In the genomic region with DNA sequence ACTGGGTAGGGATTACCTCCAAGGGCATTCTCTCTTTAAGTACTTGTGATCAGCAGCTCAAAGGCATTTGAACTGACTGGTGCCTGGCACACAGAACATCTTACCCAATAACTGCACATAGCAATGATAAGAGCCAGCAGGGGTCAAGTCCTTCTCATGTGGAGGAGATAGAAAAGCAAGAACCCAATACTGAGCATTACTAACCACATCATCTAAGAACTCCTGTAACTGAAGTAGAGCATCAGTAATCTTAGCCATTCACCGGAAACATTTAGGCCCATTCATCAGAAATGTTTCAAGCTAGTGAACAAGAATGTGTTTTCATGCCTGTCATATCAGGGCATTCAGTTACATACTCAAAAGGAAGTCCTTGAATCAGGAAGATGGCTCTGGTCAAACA, we compare ENCODE assay signal across 20 cellular contexts. TPM values are rescaled to one million over a fixed set of nuclear protein-coding genes. Genes with fewer than 3 reads are reported as not detected.
DNase-seq lines count a peak whose midpoint lies in the region; ATAC-seq and TF ChIP-seq lines count a peak whose summit lies in the region.
"Had no signal": no experiment of that assay in that cellular context is flagged by ENCODE, and none has a peak within 500 bp of the region (broad histone marks: within the 10 kb centered on the region; RNA-seq: fewer than 3 reads in every experiment).

No MANE protein-coding gene starts in this region.

- no peak overlapping the region for H3K9ac ChIP-seq in PC-3 (ENCODE audit: low read length)

- H3K4me2 ChIP-seq in PC-3 (ENCODE audit: low read length): no peak overlapping the region

- no peaks in the 10 kb centered on the region for H3K9me2 ChIP-seq in PC-3 (replicated peaks; ENCODE audit: low read length)

- H3K36me3 Mint-ChIP-seq in activated CD4-positive, alpha-beta T cell treated with anti-CD3 and anti-CD28 coated beads for 36 hours (ENCODE audit: low read depth): no peaks in the 10 kb centered on the region
- H3K36me3 Mint-ChIP-seq in activated T-helper 1 cell treated with anti-CD3 and anti-CD28 coated beads, Interleukin-12 subunit alpha, Interleukin-12 subunit beta, Interleukin-2, Interleukin-4 antibody, amounts not matched to agents 30 ng/mL and 10 ng/mL and 1 ng/mL, durations not matched to agents 14 hours and 24 hours and 36 hours (ENCODE audit: low read depth): peaks cover 1% of the 10 kb centered on the region
- H3K36me3 Mint-ChIP-seq: naive thymus-derived CD8-positive, alpha-beta T cell; stimulated activated naive B cell treated with anti-CD40 and anti-IgM and Interleukin-4, amounts not matched to agents 10 μg/mL and 1 μg/mL and 100 μg/mL, for 72 hours; T-cell had no signal

- no peaks in the 10 kb centered on the region for H3K9me3 ChIP-seq in PC-3 (ENCODE audit: low read length)
- H3K9me3 ChIP-seq: right lobe of liver had no signal

- TF ChIP-seq CTCF in foreskin fibroblast (IDR thresholded peaks at IDR 0.05; ENCODE audit: low read depth, low read length): no peak
- no peak for TF ChIP-seq CTCF in retinal pigment epithelial cell (conservative IDR thresholded peaks at IDR 0.05; ENCODE audit: low read depth, low read length)
- TF ChIP-seq CTCF in PC-3 (conservative IDR thresholded peaks at IDR 0.05; ENCODE audit: low read depth, low read length): no peak

- H3K36me3 ChIP-seq in PC-3 (ENCODE audit: low read depth, low read length): no peaks in the 10 kb centered on the region
- H3K36me3 ChIP-seq: right lobe of liver had no signal

- intact Hi-C loops in activated CD4-positive, alpha-beta T cell treated with anti-CD3 and anti-CD28 coated beads for 36 hours (cut with DNase I, micrococcal nuclease): loop anchor here in 1 of 2 experiments (5.0 kb wide), 1 partner anchor 96 kb away; no protein-coding TSS in a partner anchor
- intact Hi-C loops in activated T-helper 1 cell treated with anti-CD3 and anti-CD28 coated beads, Interleukin-12 subunit alpha, Interleukin-12 subunit beta, Interleukin-2, Interleukin-4 antibody, amounts not matched to agents 30 ng/mL and 10 ng/mL and 1 ng/mL, durations not matched to agents 14 hours and 24 hours and 36 hours (cut with micrococcal nuclease): no loop called here
- intact Hi-C loops in PC-3 (cut with micrococcal nuclease): no loop called here

- POLR2A ChIA-PET in activated CD4-positive, alpha-beta T cell treated with anti-CD3 and anti-CD28 coated beads for 36 hours (lab: Charles Lee): no interaction called here
- POLR2A ChIA-PET in PC-3 (lab: Charles Lee; ENCODE audit: unreplicated experiment): interaction anchor here (0.8 kb wide), 1 partner anchor 46 kb away, joined by 5 read pairs; no protein-coding TSS in a partner anchor

- no peaks in the 10 kb centered on the region for H4K20me1 ChIP-seq in PC-3 (ENCODE audit: low read length)

- peak overlapping the region; percentile 11 for H3K27ac Mint-ChIP-seq in activated CD4-positive, alpha-beta T cell treated with anti-CD3 and anti-CD28 coated beads for 36 hours
- H3K27ac Mint-ChIP-seq in activated T-helper 1 cell treated with anti-CD3 and anti-CD28 coated beads, Interleukin-12 subunit alpha, Interleukin-12 subunit beta, Interleukin-2, Interleukin-4 antibody, amounts not matched to agents 30 ng/mL and 10 ng/mL and 1 ng/mL, durations not matched to agents 14 hours and 24 hours and 36 hours: peak overlapping the region; percentile 38

- CTCF ChIA-PET in activated CD4-positive, alpha-beta T cell treated with anti-CD3 and anti-CD28 coated beads for 36 hours (lab: Charles Lee): no interaction called here
- CTCF ChIA-PET in PC-3 (lab: Charles Lee): no interaction called here

- H3K27me3 Mint-ChIP-seq in activated CD4-positive, alpha-beta T cell treated with anti-CD3 and anti-CD28 coated beads for 36 hours: no peaks in the 10 kb centered on the region
- no peaks in the 10 kb centered on the region for H3K27me3 Mint-ChIP-seq in activated T-helper 1 cell treated with anti-CD3 and anti-CD28 coated beads, Interleukin-12 subunit alpha, Interleukin-12 subunit beta, Interleukin-2, Interleukin-4 antibody, amounts not matched to agents 30 ng/mL and 10 ng/mL and 1 ng/mL, durations not matched to agents 14 hours and 24 hours and 36 hours (ENCODE audit: insufficient read depth)
- H3K27me3 Mint-ChIP-seq: T-cell had no signal

- no peak for ATAC-seq in activated CD4-positive, alpha-beta T cell treated with anti-CD3 and anti-CD28 coated beads for 36 hours
- ATAC-seq in GM19035 (IDR thresholded peaks at IDR 0.05; ENCODE audit: unreplicated experiment): no peak
- ATAC-seq in PC-3: no peak
- ATAC-seq: naive thymus-derived CD8-positive, alpha-beta T cell; stimulated activated naive B cell treated with anti-CD40 and anti-IgM and Interleukin-4, amounts not matched to agents 10 μg/mL and 1 μg/mL and 100 μg/mL, for 72 hours; T-cell had no signal

- no TSS peak for BruUV-seq in PC-3 (replicated peaks; lab: Mats Ljungman, UMichigan)

- no peaks in the 10 kb centered on the region for H3K79me2 ChIP-seq in PC-3 (ENCODE audit: low read length)

- peaks cover 50% of the 10 kb centered on the region for H3K4me1 Mint-ChIP-seq in activated CD4-positive, alpha-beta T cell treated with anti-CD3 and anti-CD28 coated beads for 36 hours
- peaks cover 56% of the 10 kb centered on the region for H3K4me1 Mint-ChIP-seq in activated T-helper 1 cell treated with anti-CD3 and anti-CD28 coated beads, Interleukin-12 subunit alpha, Interleukin-12 subunit beta, Interleukin-2, Interleukin-4 antibody, amounts not matched to agents 30 ng/mL and 10 ng/mL and 1 ng/mL, durations not matched to agents 14 hours and 24 hours and 36 hours (ENCODE audit: low read depth)

- H3K4me3 Mint-ChIP-seq in activated CD4-positive, alpha-beta T cell treated with anti-CD3 and anti-CD28 coated beads for 36 hours: no peak overlapping the region
- H3K4me3 Mint-ChIP-seq in activated T-helper 1 cell treated with anti-CD3 and anti-CD28 coated beads, Interleukin-12 subunit alpha, Interleukin-12 subunit beta, Interleukin-2, Interleukin-4 antibody, amounts not matched to agents 30 ng/mL and 10 ng/mL and 1 ng/mL, durations not matched to agents 14 hours and 24 hours and 36 hours: no peak overlapping the region
- H3K4me3 Mint-ChIP-seq: naive thymus-derived CD8-positive, alpha-beta T cell; stimulated activated naive B cell treated with anti-CD40 and anti-IgM and Interleukin-4, amounts not matched to agents 10 μg/mL and 1 μg/mL and 100 μg/mL, for 72 hours; T-cell had no signal

- H3K27ac ChIP-seq in PC-3 (ENCODE audit: low read length): no peak overlapping the region
- H3K27ac ChIP-seq: right lobe of liver had no signal

- no peak for DNase-seq in activated CD4-positive, alpha-beta T cell treated with anti-CD3 and anti-CD28 coated beads for 36 hours
- DNase-seq in activated CD4-positive, alpha-beta T cell treated with anti-CD3 and anti-CD28 coated beads for 1 hour: no peak
- no peak for DNase-seq in activated T-helper 1 cell treated with anti-CD3 and anti-CD28 coated beads, Interleukin-12 subunit alpha, Interleukin-12 subunit beta, Interleukin-2, Interleukin-4 antibody, amounts not matched to agents 30 ng/mL and 10 ng/mL and 1 ng/mL, durations not matched to agents 14 hours and 24 hours and 36 hours (ENCODE audit: low spot score)
- DNase-seq in foreskin fibroblast: peak; percentile 66 to 76
- DNase-seq in retinal pigment epithelial cell (ENCODE audit: low read depth): peak; percentile 55
- no peak for DNase-seq in LoVo (ENCODE audit: low spot score)
- no peak for DNase-seq in PC-3
- DNase-seq: activated CD4-positive, alpha-beta T cell treated with anti-CD3 and anti-CD28 coated beads, Interleukin-2, amount 50 U/mL, for 1 hour; activated gamma-delta T cell treated with Interleukin-2 at 50 U/mL for 16 hours; central memory CD4-positive, alpha-beta T cell; GM23248; hypothalamus; naive thymus-derived CD8-positive, alpha-beta T cell; NCI-H1436; NCI-H510A; right lobe of liver; stimulated activated CD4-positive, alpha-beta T cell treated with anti-CD3 and anti-CD28 coated beads, Interleukin-4, amount 100 ng/mL, for 4 hours; stimulated activated naive B cell treated with anti-CD40 and anti-IgM and Interleukin-4, amounts not matched to agents 10 μg/mL and 1 μg/mL and 100 μg/mL, for 72 hours; T-cell had no signal

- no peaks in the 10 kb centered on the region for H3K27me3 ChIP-seq in PC-3 (ENCODE audit: low read length)
- H3K27me3 ChIP-seq: right lobe of liver had no signal

- peaks cover 9% of the 10 kb centered on the region for H3F3A ChIP-seq in PC-3 (ENCODE audit: low read length, unreplicated experiment)

- peaks cover 54% of the 10 kb centered on the region for H3K4me1 ChIP-seq in PC-3 (ENCODE audit: insufficient read depth, low read length)

- H3K9me3 Mint-ChIP-seq in activated CD4-positive, alpha-beta T cell treated with anti-CD3 and anti-CD28 coated beads for 36 hours (ENCODE audit: low read depth): no peaks in the 10 kb centered on the region
- no peaks in the 10 kb centered on the region for H3K9me3 Mint-ChIP-seq in activated T-helper 1 cell treated with anti-CD3 and anti-CD28 coated beads, Interleukin-12 subunit alpha, Interleukin-12 subunit beta, Interleukin-2, Interleukin-4 antibody, amounts not matched to agents 30 ng/mL and 10 ng/mL and 1 ng/mL, durations not matched to agents 14 hours and 24 hours and 36 hours
- H3K9me3 Mint-ChIP-seq: naive thymus-derived CD8-positive, alpha-beta T cell; stimulated activated naive B cell treated with anti-CD40 and anti-IgM and Interleukin-4, amounts not matched to agents 10 μg/mL and 1 μg/mL and 100 μg/mL, for 72 hours; T-cell had no signal

- no peak overlapping the region for H2AFZ ChIP-seq in PC-3 (ENCODE audit: low read length)
- H2AFZ ChIP-seq: GM23248 had no signal

- no peak overlapping the region for H3K4me3 ChIP-seq in foreskin fibroblast (ENCODE audit: low read depth in 1 of 2, low read length in 2 of 2)
- H3K4me3 ChIP-seq in retinal pigment epithelial cell (ENCODE audit: low read length): no peak overlapping the region
- H3K4me3 ChIP-seq in PC-3 (ENCODE audit: low read length): no peak overlapping the region
- H3K4me3 ChIP-seq: GM23248, right lobe of liver had no signal

RNA-seq across cellular contexts. Expression of gene THEM4, which starts 33.6 kb away (rescaled TPM):
- 10 to 100 TPM; 23.9 to 26.0 TPM for total RNA-seq in activated CD4-positive, alpha-beta T cell treated with anti-CD3 and anti-CD28 coated beads for 36 hours
- total RNA-seq in activated T-helper 1 cell treated with anti-CD3 and anti-CD28 coated beads, Interleukin-12 subunit alpha, Interleukin-12 subunit beta, Interleukin-2, Interleukin-4 antibody, amounts not matched to agents 30 ng/mL and 10 ng/mL and 1 ng/mL, durations not matched to agents 14 hours and 24 hours and 36 hours: 24.7 and 27.5 TPM in 2 replicates
- 18.1 and 19.6 TPM in 2 replicates for total RNA-seq in PC-3 (2014; rRNA removed)

RNA-seq across cellular contexts. Expression of gene S100A10, which starts 50.8 kb away (rescaled TPM):
- 100 to 1,000 TPM; 230 to 246 TPM for total RNA-seq in activated CD4-positive, alpha-beta T cell treated with anti-CD3 and anti-CD28 coated beads for 36 hours
- 105 and 106 TPM in 2 replicates for total RNA-seq in activated T-helper 1 cell treated with anti-CD3 and anti-CD28 coated beads, Interleukin-12 subunit alpha, Interleukin-12 subunit beta, Interleukin-2, Interleukin-4 antibody, amounts not matched to agents 30 ng/mL and 10 ng/mL and 1 ng/mL, durations not matched to agents 14 hours and 24 hours and 36 hours
- 349 and 400 TPM in 2 replicates for total RNA-seq in PC-3 (2014; rRNA removed)

Comparison
In these comparisons a context has a peak if more than half of its experiments do, and no peak if none do; other contexts are left out.
1. DNase-seq: peak in foreskin fibroblast (2 of 2) and retinal pigment epithelial cell (single experiment); none in activated CD4-positive, alpha-beta T cell treated with anti-CD3 and anti-CD28 coated beads for 36 hours (single experiment), activated CD4-positive, alpha-beta T cell treated with anti-CD3 and anti-CD28 coated beads for 1 hour (single experiment), activated T-helper 1 cell treated with anti-CD3 and anti-CD28 coated beads, Interleukin-12 subunit alpha, Interleukin-12 subunit beta, Interleukin-2, Interleukin-4 antibody, amounts not matched to agents 30 ng/mL and 10 ng/mL and 1 ng/mL, durations not matched to agents 14 hours and 24 hours and 36 hours (single experiment), LoVo (single experiment) and PC-3 (single experiment).